ENCODE assay signal across 8 cellular contexts in the genomic region with DNA sequence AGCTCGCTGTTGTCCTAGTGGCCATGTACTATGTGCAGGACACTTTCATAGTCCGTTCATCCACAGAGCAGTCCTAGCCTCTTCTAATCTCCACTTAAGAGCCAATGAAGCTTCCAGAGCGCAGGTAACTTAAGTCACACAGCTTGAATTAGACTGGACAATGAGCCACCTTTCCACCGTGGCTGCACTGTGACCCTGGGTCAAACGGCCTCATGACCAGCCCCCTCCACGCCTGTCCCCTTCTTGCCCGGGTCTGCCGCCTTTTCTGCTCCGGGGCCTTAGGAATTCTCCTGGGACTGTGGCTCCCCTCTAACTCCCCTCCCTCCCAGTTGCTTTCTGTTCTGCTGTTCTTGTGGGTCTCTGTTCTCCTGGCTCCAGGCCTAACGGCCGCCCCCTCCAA. TPM values are rescaled to one million over a fixed set of nuclear protein-coding genes. Genes with fewer than 3 reads are reported as not detected.
DNase-seq lines count a peak whose midpoint lies in the region; ATAC-seq and TF ChIP-seq lines count a peak whose summit lies in the region.

No MANE protein-coding gene starts in this region.

- H3K4me1 Mint-ChIP-seq in osteocyte (ENCODE audit: unreplicated experiment) = peaks cover 10% of the 10 kb centered on the region

- TF ChIP-seq EP300 in esophagus muscularis mucosa (IDR thresholded peaks at IDR 0.05) = no peak

- H3K9me3 ChIP-seq in ES-I3 (ENCODE audit: control insufficient read depth, insufficient read depth, low read length) (no peaks in the 10 kb centered on the region), NT2/D1 (ENCODE audit: insufficient read depth, low read length) (no peaks in the 10 kb centered on the region), esophagus muscularis mucosa (no peaks in the 10 kb centered on the region)

- H3K27ac Mint-ChIP-seq in osteocyte (ENCODE audit: unreplicated experiment) = no peak overlapping the region

- DNase-seq in NT2/D1 (ENCODE audit: low read depth, low spot score) (no peak), esophagus muscularis mucosa (ENCODE audit: extremely low spot score) (no peak), osteocyte (ENCODE audit: extremely low spot score, unreplicated experiment) (no peak), NCI-H526 (lab: John Stamatoyannopoulos, UW) (no peak), NCI-H1048 (lab: John Stamatoyannopoulos, UW) (no peak), GF-D8 (lab: John Stamatoyannopoulos, UW) (no peak)

- H3K27me3 Mint-ChIP-seq in osteocyte (ENCODE audit: unreplicated experiment) = peaks cover 44% of the 10 kb centered on the region

- whole genome bisulfite sequencing in esophagus muscularis mucosa = 33% methylated on average over 11 of the region's 11 CpGs

- H3K9ac ChIP-seq in ES-I3 (ENCODE audit: low read depth, low read length) (peak overlapping the region; percentile 62; the same call in 1 of the 2 replicates), NT2/D1 (ENCODE audit: insufficient read length, low read depth) (peak overlapping the region; percentile 56)

- H3K36me3 ChIP-seq in ES-I3 (ENCODE audit: insufficient read depth, low read length) = no peaks in the 10 kb centered on the region
- no peaks in the 10 kb centered on the region for H3K36me3 ChIP-seq in NT2/D1 (ENCODE audit: insufficient read depth, insufficient read length, low read length)
- H3K36me3 ChIP-seq in esophagus muscularis mucosa = no peaks in the 10 kb centered on the region

- peak overlapping the region in 2 of 4 donors; percentile 36 to 61 for H3K27ac ChIP-seq in esophagus muscularis mucosa (replicated peaks in 1 of 4)

- intact Hi-C loops in esophagus muscularis mucosa (cut with DNase I) = loop anchor here (2.0 to 10.0 kb wide), 3 partner anchors 136 to 812 kb away; no protein-coding TSS in a partner anchor

- no peak for ATAC-seq in GM18858 (IDR thresholded peaks at IDR 0.05; ENCODE audit: unreplicated experiment)

- H3K4me1 ChIP-seq in ES-I3 (ENCODE audit: insufficient read depth, low read length) = peaks cover 11% of the 10 kb centered on the region
- H3K4me1 ChIP-seq in NT2/D1 (ENCODE audit: insufficient read depth, insufficient read length) = peaks cover 4% of the 10 kb centered on the region
- H3K4me1 ChIP-seq in esophagus muscularis mucosa = peaks cover 9 to 25% (median 23%) of the 10 kb centered on the region in 4 donors

- no peaks in the 10 kb centered on the region for H3K9me3 Mint-ChIP-seq in osteocyte (ENCODE audit: unreplicated experiment)

- H3K27me3 ChIP-seq in NT2/D1 (ENCODE audit: insufficient read depth, insufficient read length) (peaks cover 31% of the 10 kb centered on the region), esophagus muscularis mucosa (peaks cover 0 to 12% (median 0%) of the 10 kb centered on the region in 4 donors)

- peak overlapping the region; percentile 28 for H3K4me3 ChIP-seq in NT2/D1 (ENCODE audit: insufficient read length, low read depth)
- H3K4me3 ChIP-seq in esophagus muscularis mucosa = peak overlapping the region; percentile 59 to 64 (median 62)

- peak overlapping the region; percentile 78 for H3K4me3 Mint-ChIP-seq in osteocyte (ENCODE audit: unreplicated experiment)

- TF ChIP-seq POLR2A in esophagus muscularis mucosa (IDR thresholded peaks at IDR 0.05; ENCODE audit: low read depth) = no peak

- H3K36me3 Mint-ChIP-seq in osteocyte (ENCODE audit: unreplicated experiment) = no peaks in the 10 kb centered on the region

- TF ChIP-seq CTCF in esophagus muscularis mucosa (IDR thresholded peaks at IDR 0.05) = no peak
- no peak for TF ChIP-seq CTCF in osteocyte (IDR thresholded peaks at IDR 0.05)

RNA-seq across cellular contexts. Expression of a gene that starts 8.4 kb away (rescaled TPM):
- 10 to 100 TPM; 11.6 to 21.1 (median 13.0) TPM for total RNA-seq in esophagus muscularis mucosa
- total RNA-seq in osteocyte = 10.4 and 13.8 TPM in 2 replicates

RNA-seq across cellular contexts. Expression of a gene that starts 32.0 kb away (rescaled TPM):
- total RNA-seq in esophagus muscularis mucosa (10 to 100 TPM in 3 of 4 donors, 1 to 10 TPM in 1; 9.0 to 22.0 (median 13.0) TPM), osteocyte (13.8 and 15.2 TPM in 2 replicates)
